Comparison of ENCODE assay signal across 1 cellular context in genomic region chr5:171470420-171470819, GRCh38.
TF ChIP-seq lines count a peak whose summit lies in the region.

No MANE protein-coding gene starts in this region.

TF ChIP-seq in K562, 482 proteins besides CTCF, POLR2A, EP300 and RAD21:
- TF ChIP-seq USF2 (CRISPR knock-in tag; IDR thresholded peaks at IDR 0.05) (peak; percentile 80), USF1 (CRISPR knock-in tag; IDR thresholded peaks at IDR 0.05) (peak; percentile 62), DACH1 (IDR thresholded peaks at IDR 0.05; ENCODE audit: partially characterized antibody) (no peak), RAD51 (IDR thresholded peaks at IDR 0.05; ENCODE audit: borderline replicate concordance, low read depth) (peak; percentile 40; the same call in 1 of the 2 replicates)
